ENCODE assay signal across 20 cellular contexts in genomic region chr9:83196946-83197345, GRCh38.
A peak's percentile ranks its signal among the peaks of the same experiment; 100 is the strongest.
DNase-seq lines count a peak whose midpoint lies in the region; FAIRE-seq and TF ChIP-seq lines count a peak whose summit lies in the region.
"Had no signal": no experiment of that assay in that cellular context is flagged by ENCODE, and none has a peak within 500 bp of the region (broad histone marks: within the 10 kb centered on the region; RNA-seq: fewer than 3 reads in every experiment).

No MANE protein-coding gene starts in this region.

- no peaks in the 10 kb centered on the region for H3K36me3 Mint-ChIP-seq in activated T-helper 1 cell treated with anti-CD3 and anti-CD28 coated beads, Interleukin-12 subunit alpha, Interleukin-12 subunit beta, Interleukin-2, Interleukin-4 antibody, amounts not matched to agents 30 ng/mL and 10 ng/mL and 1 ng/mL, durations not matched to agents 14 hours and 24 hours and 36 hours (ENCODE audit: low read depth)
- H3K36me3 Mint-ChIP-seq: CD4-positive, CD25-positive, alpha-beta regulatory T cell had no signal

- H3K27me3 Mint-ChIP-seq in activated T-helper 1 cell treated with anti-CD3 and anti-CD28 coated beads, Interleukin-12 subunit alpha, Interleukin-12 subunit beta, Interleukin-2, Interleukin-4 antibody, amounts not matched to agents 30 ng/mL and 10 ng/mL and 1 ng/mL, durations not matched to agents 14 hours and 24 hours and 36 hours (ENCODE audit: insufficient read depth): peaks cover 2% of the 10 kb centered on the region

- no peak for TF ChIP-seq POLR2A in GM12892 (IDR thresholded peaks at IDR 0.05; ENCODE audit: low read depth, low read length)

- no peak overlapping the region for H3K4me3 Mint-ChIP-seq in activated T-helper 1 cell treated with anti-CD3 and anti-CD28 coated beads, Interleukin-12 subunit alpha, Interleukin-12 subunit beta, Interleukin-2, Interleukin-4 antibody, amounts not matched to agents 30 ng/mL and 10 ng/mL and 1 ng/mL, durations not matched to agents 14 hours and 24 hours and 36 hours
- H3K4me3 Mint-ChIP-seq: CD4-positive, CD25-positive, alpha-beta regulatory T cell; H9 had no signal

- no peak overlapping the region for H3K4me3 ChIP-seq in epithelial cell of esophagus (ENCODE audit: low read length)
- H3K4me3 ChIP-seq: MG63 had no signal

- DNase-seq in DMS 273 (lab: John Stamatoyannopoulos, UW; ENCODE audit: unreplicated experiment) (peak; percentile 9), DMS 273 treated with DMSO at 0.1 percent for 48 hours (lab: John Stamatoyannopoulos, UW) (no peak), SK-MEL-5 (ENCODE audit: low read depth, low spot score) (peak; percentile 9), epithelial cell of esophagus (ENCODE audit: low read depth) (peak; percentile 10), renal cortical epithelial cell (ENCODE audit: low read depth) (peak; percentile 44), DMS79 treated with DMSO at 0.1 percent for 48 hours (lab: John Stamatoyannopoulos, UW) (no peak), GM12892 (ENCODE audit: insufficient read length) (no peak)
- no peak for DNase-seq in activated T-helper 1 cell treated with anti-CD3 and anti-CD28 coated beads, Interleukin-12 subunit alpha, Interleukin-12 subunit beta, Interleukin-2, Interleukin-4 antibody, amounts not matched to agents 30 ng/mL and 10 ng/mL and 1 ng/mL, durations not matched to agents 14 hours and 24 hours and 36 hours (ENCODE audit: low spot score)
- DNase-seq: CD4-positive, CD25-positive, alpha-beta regulatory T cell; COR-L47; DMS153; EL; H9; MG63; NCI-H146; NCI-H2029 treated with DMSO at 0.1 percent for 48 hours; NCI-H510A; NCI-H748 treated with DMSO at 0.1 percent for 48 hours; NK-92 treated with Interleukin-12 subunit alpha and Interleukin-12 subunit beta, amount 100 ng/mL, for 24 hours had no signal

- no peak overlapping the region for H3K27ac Mint-ChIP-seq in activated T-helper 1 cell treated with anti-CD3 and anti-CD28 coated beads, Interleukin-12 subunit alpha, Interleukin-12 subunit beta, Interleukin-2, Interleukin-4 antibody, amounts not matched to agents 30 ng/mL and 10 ng/mL and 1 ng/mL, durations not matched to agents 14 hours and 24 hours and 36 hours
- H3K27ac Mint-ChIP-seq: CD4-positive, CD25-positive, alpha-beta regulatory T cell had no signal

- in situ Hi-C loops in SK-MEL-5 (cut with HindIII; ENCODE audit: low pct_unique_long_range_greater_than_20kb, low sequenced_read_pairs): no loop called here

- no peak for TF ChIP-seq CTCF in epithelial cell of esophagus (IDR thresholded peaks at IDR 0.05; ENCODE audit: insufficient read depth, low read depth, low read length, missing control alignments)

- no peaks in the 10 kb centered on the region for H3K9me3 Mint-ChIP-seq in activated T-helper 1 cell treated with anti-CD3 and anti-CD28 coated beads, Interleukin-12 subunit alpha, Interleukin-12 subunit beta, Interleukin-2, Interleukin-4 antibody, amounts not matched to agents 30 ng/mL and 10 ng/mL and 1 ng/mL, durations not matched to agents 14 hours and 24 hours and 36 hours
- H3K9me3 Mint-ChIP-seq: H9 had no signal

- no peaks in the 10 kb centered on the region for H3K4me1 Mint-ChIP-seq in activated T-helper 1 cell treated with anti-CD3 and anti-CD28 coated beads, Interleukin-12 subunit alpha, Interleukin-12 subunit beta, Interleukin-2, Interleukin-4 antibody, amounts not matched to agents 30 ng/mL and 10 ng/mL and 1 ng/mL, durations not matched to agents 14 hours and 24 hours and 36 hours (ENCODE audit: low read depth)
- H3K4me1 Mint-ChIP-seq: CD4-positive, CD25-positive, alpha-beta regulatory T cell had no signal

- no peak for FAIRE-seq in GM12892 (lab: Jason Lieb, UNC)
- FAIRE-seq: RCC 7860 had no signal

- intact Hi-C loops in activated T-helper 1 cell treated with anti-CD3 and anti-CD28 coated beads, Interleukin-12 subunit alpha, Interleukin-12 subunit beta, Interleukin-2, Interleukin-4 antibody, amounts not matched to agents 30 ng/mL and 10 ng/mL and 1 ng/mL, durations not matched to agents 14 hours and 24 hours and 36 hours (cut with micrococcal nuclease): no loop called here

Comparison
In these comparisons a context has a peak if more than half of its experiments do, and no peak if none do; other contexts are left out.
1. DNase-seq: peak in DMS 273 (single experiment), SK-MEL-5 (single experiment), epithelial cell of esophagus (single experiment) and renal cortical epithelial cell (single experiment); none in DMS 273 treated with DMSO at 0.1 percent for 48 hours (single experiment), activated T-helper 1 cell treated with anti-CD3 and anti-CD28 coated beads, Interleukin-12 subunit alpha, Interleukin-12 subunit beta, Interleukin-2, Interleukin-4 antibody, amounts not matched to agents 30 ng/mL and 10 ng/mL and 1 ng/mL, durations not matched to agents 14 hours and 24 hours and 36 hours (single experiment), DMS79 treated with DMSO at 0.1 percent for 48 hours (single experiment) and GM12892 (single experiment).